Comparison of ENCODE assay signal across 8 cellular contexts in the genomic region with DNA sequence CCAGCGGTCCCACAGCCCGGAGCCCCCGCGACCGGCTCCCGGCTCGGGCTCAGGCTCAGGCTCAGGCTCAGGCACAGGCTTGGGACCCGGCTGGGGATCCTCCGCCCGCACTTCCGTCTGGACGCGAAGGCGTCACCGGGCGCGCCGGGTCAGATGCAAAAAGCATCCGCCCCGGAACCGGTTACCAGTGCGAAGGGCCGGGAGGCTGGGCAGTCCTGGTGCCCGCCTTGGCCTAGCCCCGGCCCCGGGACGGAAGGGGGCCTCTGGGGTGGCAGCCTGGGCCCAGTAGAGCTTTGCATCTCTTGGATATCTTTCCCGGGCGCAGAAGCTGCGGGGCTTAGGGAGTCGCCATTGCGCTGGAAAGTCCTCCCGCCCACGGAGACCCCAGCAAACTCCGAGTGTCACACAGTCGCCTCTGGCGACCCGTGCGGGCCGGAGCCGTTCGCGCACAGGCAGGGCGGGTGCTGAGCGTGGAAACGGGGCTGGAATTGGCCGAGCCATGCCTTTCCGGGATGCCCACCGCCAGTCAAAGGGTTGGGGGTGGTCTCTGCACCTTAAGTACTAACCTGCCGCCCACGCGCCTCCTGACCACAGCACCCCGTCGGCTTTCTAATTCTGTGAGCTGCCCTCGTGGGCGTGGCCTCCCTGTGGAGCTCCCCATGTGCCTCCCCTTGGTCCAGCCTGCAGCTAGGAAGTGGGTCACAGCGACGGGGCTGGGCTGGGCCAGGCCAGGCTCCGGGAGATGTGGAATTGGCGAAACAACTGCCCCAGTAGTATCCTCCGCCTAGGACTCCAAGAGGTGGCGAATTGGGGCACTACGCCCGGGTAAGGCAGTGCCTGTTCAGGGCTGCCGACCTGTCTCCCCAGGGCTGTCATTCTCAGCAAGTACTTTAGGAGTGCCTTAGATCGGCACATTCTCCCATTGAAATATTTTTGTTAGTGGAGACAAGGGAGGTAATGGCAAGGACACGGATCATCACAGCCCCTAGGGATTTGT. TPM values are rescaled to one million over a fixed set of nuclear protein-coding genes. Genes with fewer than 3 reads are reported as not detected.
DNase-seq lines count a peak whose midpoint lies in the region; ATAC-seq and TF ChIP-seq lines count a peak whose summit lies in the region.

A gene (minus strand): TSS at position 119 of the 997 bp plus-strand sequence. CDS start 129 bp downstream, outside the sequence.

- H3K9me3 ChIP-seq in NT2/D1 (ENCODE audit: insufficient read depth, low read length) (no peaks in the 10 kb centered on the region), mesodermal cell (ENCODE audit: control insufficient read depth, low read length) (no peaks in the 10 kb centered on the region)

- no peak for TF ChIP-seq CTCF in HL-60 (IDR thresholded peaks at IDR 0.05; ENCODE audit: insufficient read depth, low read length)

- no peaks in the 10 kb centered on the region for H3K36me3 ChIP-seq in NT2/D1 (ENCODE audit: insufficient read depth, insufficient read length, low read length)
- no peaks in the 10 kb centered on the region for H3K36me3 ChIP-seq in mesodermal cell (ENCODE audit: control insufficient read depth, insufficient read depth, low read length)

- H3K9ac ChIP-seq in NT2/D1 (ENCODE audit: insufficient read length, low read depth), result peak within 1 kb of the TSS; percentile 94

- H3K27me3 ChIP-seq in HL-60 (ENCODE audit: insufficient read depth, poor library complexity, severe bottlenecking) (no peaks in the 10 kb centered on the region), NT2/D1 (ENCODE audit: insufficient read depth, insufficient read length) (no peaks in the 10 kb centered on the region)

- peak; percentile 78 for ATAC-seq in GM19463 (IDR thresholded peaks at IDR 0.05; ENCODE audit: unreplicated experiment)

- 0 to 1% methylated on average over 56 to 66 of the region's 67 CpGs for WGBS in mesodermal cell (ENCODE audit: insufficient coverage in 2 of 2), 2 experiments

- DNase-seq in COR-L47 (lab: John Stamatoyannopoulos, UW), result peak; percentile 83
- DNase-seq in HL-60 (ENCODE audit: low read depth in 1 of 2, low spot score in 1 of 2), result peak; percentile 73 to 90
- peak; percentile 61 for DNase-seq in NT2/D1 (ENCODE audit: low read depth, low spot score)
- DNase-seq in activated CD8-positive, alpha-beta memory T cell treated with anti-CD3 and anti-CD28 coated beads, Interleukin-2, amount 50 U/mL, for 4 hours, result peak; percentile 77
- DNase-seq in stimulated activated CD8-positive, alpha-beta memory T cell treated with anti-CD3 and anti-CD28 coated beads, Interleukin-15, amount 100 ng/mL, for 24 hours (ENCODE audit: low read depth), result peak; percentile 63

- H3K4me3 ChIP-seq in HL-60 (replicated peaks; ENCODE audit: insufficient read depth, low read length) (peak within 1 kb of the TSS; percentile 77), NT2/D1 (ENCODE audit: insufficient read length, low read depth) (peak within 1 kb of the TSS; percentile 80), mesodermal cell (ENCODE audit: extremely low read depth, insufficient read depth, low read length, poor library complexity, severe bottlenecking) (peak within 1 kb of the TSS; percentile 76)

- in situ Hi-C loops in endometrial microvascular endothelial cells (cut with HindIII; ENCODE audit: inconsistent ontology term, low pct_unique_long_range_greater_than_20kb, low sequenced_read_pairs), result no loop called here

- H3K27ac ChIP-seq in HL-60 (replicated peaks) (peak within 1 kb of the TSS; percentile 91), mesodermal cell (ENCODE audit: low read depth, low read length, severe bottlenecking) (peak within 1 kb of the TSS; percentile 83)

- no peaks in the 10 kb centered on the region for H3K4me1 ChIP-seq in NT2/D1 (ENCODE audit: insufficient read depth, insufficient read length)
- H3K4me1 ChIP-seq in mesodermal cell (ENCODE audit: control insufficient read depth, insufficient read depth, low read length, poor library complexity, severe bottlenecking), result peaks cover 7% of the 10 kb centered on the region

RNA-seq across cellular contexts. Expression of the gene that starts here (rescaled TPM):
- 33.6 TPM for total RNA-seq in endometrial microvascular endothelial cells (ENCODE audit: inconsistent ontology term)
- polyA plus RNA-seq in mesodermal cell (2013, experiment 1 of 2), result 27.6 TPM
- polyA plus RNA-seq in mesodermal cell (2013, experiment 2 of 2), result 24.7 TPM

Comparison
In these comparisons a context has a peak if more than half of its experiments do, and no peak if none do; other contexts are left out.
1. Peak in every context shown above with its lines: DNase-seq, ATAC-seq, H3K4me3 ChIP-seq and H3K27ac ChIP-seq.